In the genomic region with DNA sequence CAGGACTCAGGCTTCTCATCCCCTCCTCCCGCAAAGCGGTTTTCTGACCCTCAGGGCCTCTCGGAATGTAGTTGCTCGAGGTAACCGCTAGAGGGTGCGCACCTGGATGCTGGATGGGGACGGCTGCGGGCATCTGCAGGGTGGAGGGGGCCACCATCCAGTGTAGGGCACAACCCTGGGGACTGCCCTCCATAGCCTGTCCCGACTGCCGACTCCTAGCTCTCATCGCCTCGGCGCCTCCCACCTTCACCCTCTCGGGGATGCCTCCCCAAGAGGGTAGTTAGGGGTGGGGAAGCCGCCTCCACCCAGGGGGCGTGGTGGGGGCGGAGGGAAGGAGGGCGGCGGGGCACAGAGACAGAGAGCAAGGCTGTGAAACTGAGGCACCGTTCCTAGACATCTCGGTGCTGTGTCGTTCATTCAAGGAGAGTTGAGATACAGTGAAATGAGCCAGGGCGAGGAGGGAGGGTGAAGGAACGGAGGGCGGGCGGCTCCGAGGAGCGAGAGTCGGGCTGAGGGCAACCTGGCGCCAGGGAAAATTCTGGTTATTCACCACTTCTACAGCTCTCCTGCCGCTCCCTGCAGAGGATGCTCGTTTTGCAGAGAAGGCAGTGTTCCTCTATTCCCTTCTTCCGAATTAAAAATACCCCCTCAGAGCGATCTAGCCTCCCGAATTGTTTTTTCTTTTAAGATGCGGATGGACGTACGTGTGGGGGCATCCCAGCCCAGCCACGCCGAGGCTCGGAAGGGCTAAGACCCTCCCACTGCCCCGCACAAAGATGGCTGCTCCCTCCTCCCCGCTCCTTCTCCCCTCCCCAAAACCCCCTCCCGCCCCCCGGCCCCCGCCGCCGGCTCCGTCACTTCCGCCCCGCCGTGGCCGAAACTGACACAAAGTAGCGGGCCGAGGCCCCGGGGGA, we compare ENCODE assay signal across 8 cellular contexts. TPM values are rescaled to one million over a fixed set of nuclear protein-coding genes. Genes with fewer than 3 reads are reported as not detected.
DNase-seq lines count a peak whose midpoint lies in the region; TF ChIP-seq lines count a peak whose summit lies in the region.

A gene with protein sequence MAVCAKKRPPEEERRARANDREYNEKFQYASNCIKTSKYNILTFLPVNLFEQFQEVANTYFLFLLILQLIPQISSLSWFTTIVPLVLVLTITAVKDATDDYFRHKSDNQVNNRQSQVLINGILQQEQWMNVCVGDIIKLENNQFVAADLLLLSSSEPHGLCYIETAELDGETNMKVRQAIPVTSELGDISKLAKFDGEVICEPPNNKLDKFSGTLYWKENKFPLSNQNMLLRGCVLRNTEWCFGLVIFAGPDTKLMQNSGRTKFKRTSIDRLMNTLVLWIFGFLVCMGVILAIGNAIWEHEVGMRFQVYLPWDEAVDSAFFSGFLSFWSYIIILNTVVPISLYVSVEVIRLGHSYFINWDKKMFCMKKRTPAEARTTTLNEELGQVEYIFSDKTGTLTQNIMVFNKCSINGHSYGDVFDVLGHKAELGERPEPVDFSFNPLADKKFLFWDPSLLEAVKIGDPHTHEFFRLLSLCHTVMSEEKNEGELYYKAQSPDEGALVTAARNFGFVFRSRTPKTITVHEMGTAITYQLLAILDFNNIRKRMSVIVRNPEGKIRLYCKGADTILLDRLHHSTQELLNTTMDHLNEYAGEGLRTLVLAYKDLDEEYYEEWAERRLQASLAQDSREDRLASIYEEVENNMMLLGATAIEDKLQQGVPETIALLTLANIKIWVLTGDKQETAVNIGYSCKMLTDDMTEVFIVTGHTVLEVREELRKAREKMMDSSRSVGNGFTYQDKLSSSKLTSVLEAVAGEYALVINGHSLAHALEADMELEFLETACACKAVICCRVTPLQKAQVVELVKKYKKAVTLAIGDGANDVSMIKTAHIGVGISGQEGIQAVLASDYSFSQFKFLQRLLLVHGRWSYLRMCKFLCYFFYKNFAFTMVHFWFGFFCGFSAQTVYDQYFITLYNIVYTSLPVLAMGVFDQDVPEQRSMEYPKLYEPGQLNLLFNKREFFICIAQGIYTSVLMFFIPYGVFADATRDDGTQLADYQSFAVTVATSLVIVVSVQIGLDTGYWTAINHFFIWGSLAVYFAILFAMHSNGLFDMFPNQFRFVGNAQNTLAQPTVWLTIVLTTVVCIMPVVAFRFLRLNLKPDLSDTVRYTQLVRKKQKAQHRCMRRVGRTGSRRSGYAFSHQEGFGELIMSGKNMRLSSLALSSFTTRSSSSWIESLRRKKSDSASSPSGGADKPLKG (plus strand): TSS at position 857 of the 914 bp plus-strand sequence. CDS start 2,617 bp downstream, outside the sequence.

- TF ChIP-seq POLR2A in esophagus muscularis mucosa (IDR thresholded peaks at IDR 0.05; ENCODE audit: low read depth): no peak

- peak; percentile 91 to 98 (median 96) for TF ChIP-seq CTCF in esophagus muscularis mucosa (IDR thresholded peaks at IDR 0.05)

- H3K4me1 ChIP-seq in esophagus muscularis mucosa: peaks cover 34 to 52% (median 50%) of the 10 kb centered on the region in 4 donors

- H3K27ac ChIP-seq in esophagus muscularis mucosa (replicated peaks in 1 of 4): peak within 1 kb of the TSS; percentile 99 to 100 (median 99)

- WGBS in esophagus muscularis mucosa: under 1% methylated on average over 35 of the region's 56 CpGs

- H3K4me3 ChIP-seq in esophagus muscularis mucosa: peak within 1 kb of the TSS; percentile 88 to 99 (median 96)

- H3K36me3 ChIP-seq in esophagus muscularis mucosa: no peaks in the 10 kb centered on the region

- TF ChIP-seq RAD21 in Ishikawa (IDR thresholded peaks at IDR 0.05; ENCODE audit: low read depth): peak; percentile 56

- no peaks in the 10 kb centered on the region for H3K9me3 ChIP-seq in esophagus muscularis mucosa

- TF ChIP-seq EP300 in Ishikawa (IDR thresholded peaks at IDR 0.05; ENCODE audit: borderline replicate concordance): no peak
- TF ChIP-seq EP300 in esophagus muscularis mucosa (IDR thresholded peaks at IDR 0.05): no peak

- intact Hi-C loops in esophagus muscularis mucosa (cut with DNase I): loop anchor here (5.0 kb wide), 1 partner anchor 53 kb away; the partner anchor contains the start of gene HAX1

- peak; percentile 78 to 97 (median 89) for DNase-seq in NCI-H1417 (lab: John Stamatoyannopoulos, UW)
- no peak for DNase-seq in NCI-H1417 treated with DMSO at 0.1 percent for 48 hours (lab: John Stamatoyannopoulos, UW)
- peak; percentile 90 to 91 for DNase-seq in activated T-cell treated with anti-CD3 and anti-CD28 coated beads, Interleukin-2, amount 50 U/mL, for 48 hours
- peak; percentile 95 for DNase-seq in esophagus muscularis mucosa (ENCODE audit: extremely low spot score)
- DNase-seq in myocyte (ENCODE audit: low read depth): peak; percentile 80
- peak; percentile 60 to 71 for DNase-seq in stimulated activated CD8-positive, alpha-beta memory T cell treated with anti-CD3 and anti-CD28 coated beads, Interleukin-7, amount 100 ng/mL, for 4 hours (ENCODE audit: low read depth in 2 of 2)

- H3K27me3 ChIP-seq in esophagus muscularis mucosa: no peaks in the 10 kb centered on the region

TF ChIP-seq in Ishikawa, 13 proteins besides CTCF, POLR2A, EP300 and RAD21 (continues in another document):
- TF ChIP-seq TAF1 (IDR thresholded peaks at IDR 0.05; ENCODE audit: low read depth): no peak
- no peak for TF ChIP-seq CREB1 (IDR thresholded peaks at IDR 0.05; ENCODE audit: low read depth)
- peak; percentile 73 for TF ChIP-seq TEAD4 (IDR thresholded peaks at IDR 0.05)
- TF ChIP-seq YY1 (IDR thresholded peaks at IDR 0.05; ENCODE audit: low read depth): peak; percentile 85
- TF ChIP-seq, protein P1, sequence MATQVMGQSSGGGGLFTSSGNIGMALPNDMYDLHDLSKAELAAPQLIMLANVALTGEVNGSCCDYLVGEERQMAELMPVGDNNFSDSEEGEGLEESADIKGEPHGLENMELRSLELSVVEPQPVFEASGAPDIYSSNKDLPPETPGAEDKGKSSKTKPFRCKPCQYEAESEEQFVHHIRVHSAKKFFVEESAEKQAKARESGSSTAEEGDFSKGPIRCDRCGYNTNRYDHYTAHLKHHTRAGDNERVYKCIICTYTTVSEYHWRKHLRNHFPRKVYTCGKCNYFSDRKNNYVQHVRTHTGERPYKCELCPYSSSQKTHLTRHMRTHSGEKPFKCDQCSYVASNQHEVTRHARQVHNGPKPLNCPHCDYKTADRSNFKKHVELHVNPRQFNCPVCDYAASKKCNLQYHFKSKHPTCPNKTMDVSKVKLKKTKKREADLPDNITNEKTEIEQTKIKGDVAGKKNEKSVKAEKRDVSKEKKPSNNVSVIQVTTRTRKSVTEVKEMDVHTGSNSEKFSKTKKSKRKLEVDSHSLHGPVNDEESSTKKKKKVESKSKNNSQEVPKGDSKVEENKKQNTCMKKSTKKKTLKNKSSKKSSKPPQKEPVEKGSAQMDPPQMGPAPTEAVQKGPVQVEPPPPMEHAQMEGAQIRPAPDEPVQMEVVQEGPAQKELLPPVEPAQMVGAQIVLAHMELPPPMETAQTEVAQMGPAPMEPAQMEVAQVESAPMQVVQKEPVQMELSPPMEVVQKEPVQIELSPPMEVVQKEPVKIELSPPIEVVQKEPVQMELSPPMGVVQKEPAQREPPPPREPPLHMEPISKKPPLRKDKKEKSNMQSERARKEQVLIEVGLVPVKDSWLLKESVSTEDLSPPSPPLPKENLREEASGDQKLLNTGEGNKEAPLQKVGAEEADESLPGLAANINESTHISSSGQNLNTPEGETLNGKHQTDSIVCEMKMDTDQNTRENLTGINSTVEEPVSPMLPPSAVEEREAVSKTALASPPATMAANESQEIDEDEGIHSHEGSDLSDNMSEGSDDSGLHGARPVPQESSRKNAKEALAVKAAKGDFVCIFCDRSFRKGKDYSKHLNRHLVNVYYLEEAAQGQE (IDR thresholded peaks at IDR 0.05; ENCODE audit: low read depth): no peak

TF ChIP-seq in PFSK-1, 5 proteins besides CTCF, POLR2A, EP300 and RAD21:
- peak; percentile 7 for TF ChIP-seq FOXP2 (optimal IDR thresholded peaks at IDR 0.05; ENCODE audit: borderline replicate concordance, extremely low read depth, extremely low read length, insufficient read depth)
- TF ChIP-seq, protein P1 (IDR thresholded peaks at IDR 0.05; ENCODE audit: insufficient read depth in 1 of 2, low read depth in 2 of 2, low read length in 2 of 2): no peak
TF ChIP-seq in PFSK-1: peak in this region for 1.

RNA-seq across cellular contexts. Expression of the gene that starts here (rescaled TPM):
- polyA plus RNA-seq in PFSK-1 (2012; ENCODE audit: insufficient read length, low read depth): 16.9 TPM
- total RNA-seq in esophagus muscularis mucosa (100 to 1,000 TPM; 108 to 178 (median 128) TPM), myocyte (44.0 and 46.9 TPM in 2 replicates)
- polyA plus RNA-seq in myocyte (2012): 52.9 TPM
